Comparison of ENCODE assay signal across 8 cellular contexts in genomic region chr14:106268013-106268727, GRCh38.
DNase-seq lines count a peak whose midpoint lies in the region; ATAC-seq and TF ChIP-seq lines count a peak whose summit lies in the region.

No MANE protein-coding gene starts in this region.

- no peak for ATAC-seq in HG03139 (IDR thresholded peaks at IDR 0.05; ENCODE audit: unreplicated experiment)

- no peak overlapping the region for H3K27ac ChIP-seq in tibial artery

- no peaks in the 10 kb centered on the region for H3K4me1 ChIP-seq in tibial artery

- no peak overlapping the region for H3K4me3 ChIP-seq in MG63
- no peak overlapping the region for H3K4me3 ChIP-seq in tibial artery

- H3K9me3 ChIP-seq in MG63 (no peaks in the 10 kb centered on the region), tibial artery (no peaks in the 10 kb centered on the region)

- no peaks in the 10 kb centered on the region for H3K36me3 ChIP-seq in MG63
- no peaks in the 10 kb centered on the region for H3K36me3 ChIP-seq in tibial artery

- intact Hi-C loops in posterior vena cava (cut with DNase I), result no loop called here
- intact Hi-C loops in tibial artery (cut with DNase I; ENCODE audit: low total_unique reads), result no loop called here

- no peak for TF ChIP-seq CTCF in tibial artery (IDR thresholded peaks at IDR 0.05)

- DNase-seq in CD1c-positive myeloid dendritic cell (ENCODE audit: extremely low spot score) (peak; percentile 35), MG63 (peak; percentile 8), posterior vena cava (ENCODE audit: low spot score) (peak; percentile 86), DMS153 (lab: John Stamatoyannopoulos, UW) (no peak), tibial artery (no peak), C1 segment of cervical spinal cord (lab: John Stamatoyannopoulos, UW) (no peak)
- DNase-seq in activated CD8-positive, alpha-beta memory T cell treated with anti-CD3 and anti-CD28 coated beads for 1 hour (ENCODE audit: extremely low read depth in 1 of 2, low read depth in 1 of 2), result peak; percentile 40 to 77

- H3K27me3 ChIP-seq in MG63 (peaks cover 9% of the 10 kb centered on the region; the same call in 1 of the 2 replicates), tibial artery (no peaks in the 10 kb centered on the region)

Comparison
In these comparisons a context has a peak if more than half of its experiments do, and no peak if none do; other contexts are left out.
1. DNase-seq: peak in CD1c-positive myeloid dendritic cell (single experiment), MG63 (single experiment), activated CD8-positive, alpha-beta memory T cell treated with anti-CD3 and anti-CD28 coated beads for 1 hour (2 of 2) and posterior vena cava (single experiment); none in DMS153 (single experiment), tibial artery (0 of 2) and C1 segment of cervical spinal cord (0 of 14).